ENCODE assay signal across 12 cellular contexts in genomic region chr5:41763096-41763495, GRCh38.
DNase-seq lines count a peak whose midpoint lies in the region; ATAC-seq and TF ChIP-seq lines count a peak whose summit lies in the region.
"Had no signal": no experiment of that assay in that cellular context is flagged by ENCODE, and none has a peak within 500 bp of the region (broad histone marks: within the 10 kb centered on the region; RNA-seq: fewer than 3 reads in every experiment).

No MANE protein-coding gene starts in this region.

- TF ChIP-seq CTCF in foreskin fibroblast (IDR thresholded peaks at IDR 0.05; ENCODE audit: low read depth, low read length): no peak
- TF ChIP-seq CTCF in colonic mucosa (IDR thresholded peaks at IDR 0.05): no peak
- TF ChIP-seq CTCF in CD14-positive monocyte (IDR thresholded peaks at IDR 0.05): no peak

- H3K27ac ChIP-seq in GM23248 (no peak overlapping the region), colonic mucosa (no peak overlapping the region)

- peaks cover 18% of the 10 kb centered on the region for H3F3A ChIP-seq in GM23248 (ENCODE audit: insufficient read depth)

- in situ Hi-C loops in ACHN (cut with HindIII; ENCODE audit: low pct_ligation_motif_present, low pct_unique_long_range_greater_than_20kb, low sequenced_read_pairs) (no loop called here), GM23248 (cut with MboI) (no loop called here)

- H3K27ac Mint-ChIP-seq in CD14-positive monocyte: no peak overlapping the region
- H3K27ac Mint-ChIP-seq: activated T-helper 17 cell treated with anti-CD3 and anti-CD28 coated beads, Interleukin-2, amount 50 U/mL, for 72 hours; stimulated activated memory B cell treated with anti-CD40 and anti-IgM and Interleukin-4, amounts not matched to agents 10 μg/mL and 1 μg/mL and 100 μg/mL, for 72 hours had no signal

- peaks cover 19 to 25% of the 10 kb centered on the region in 2 donors for H3K36me3 Mint-ChIP-seq in CD14-positive monocyte

- no peaks in the 10 kb centered on the region for H4K20me1 ChIP-seq in GM23248 (ENCODE audit: insufficient read depth)

- H3K4me1 Mint-ChIP-seq in CD14-positive monocyte: no peaks in the 10 kb centered on the region

- peak overlapping the region; percentile 53 for H3K4me2 ChIP-seq in GM23248 (ENCODE audit: unreplicated experiment)

- no peaks in the 10 kb centered on the region for H3K9me3 Mint-ChIP-seq in CD14-positive monocyte
- H3K9me3 Mint-ChIP-seq: activated T-helper 17 cell treated with anti-CD3 and anti-CD28 coated beads, Interleukin-2, amount 50 U/mL, for 72 hours; stimulated activated memory B cell treated with anti-CD40 and anti-IgM and Interleukin-4, amounts not matched to agents 10 μg/mL and 1 μg/mL and 100 μg/mL, for 72 hours had no signal

- peaks cover 22% of the 10 kb centered on the region for H3K4me1 ChIP-seq in GM23248 (ENCODE audit: insufficient read depth)
- no peaks in the 10 kb centered on the region for H3K4me1 ChIP-seq in colonic mucosa
- H3K4me1 ChIP-seq: BE2C had no signal

- H3K4me3 ChIP-seq in GM23248: peak overlapping the region; percentile 25
- no peak overlapping the region for H3K4me3 ChIP-seq in foreskin fibroblast (ENCODE audit: low read depth in 1 of 2, low read length in 2 of 2)
- H3K4me3 ChIP-seq in colonic mucosa: no peak overlapping the region

- peaks cover 0 to 1% (median 0%) of the 10 kb centered on the region in 3 donors for H3K27me3 Mint-ChIP-seq in CD14-positive monocyte (ENCODE audit: low read depth in 3 of 3)
- H3K27me3 Mint-ChIP-seq: activated T-helper 17 cell treated with anti-CD3 and anti-CD28 coated beads, Interleukin-2, amount 50 U/mL, for 72 hours; stimulated activated memory B cell treated with anti-CD40 and anti-IgM and Interleukin-4, amounts not matched to agents 10 μg/mL and 1 μg/mL and 100 μg/mL, for 72 hours had no signal

- H3K9ac ChIP-seq in GM23248 (no peak overlapping the region), colonic mucosa (ENCODE audit: low read depth in 2 of 2, low read length in 2 of 2) (no peak overlapping the region)

- H3K9me3 ChIP-seq in GM23248 (ENCODE audit: low read depth) (no peaks in the 10 kb centered on the region), colonic mucosa (no peaks in the 10 kb centered on the region)
- H3K9me3 ChIP-seq: BE2C had no signal

- ATAC-seq in HG03108 (IDR thresholded peaks at IDR 0.05; ENCODE audit: unreplicated experiment): no peak
- ATAC-seq: stimulated activated memory B cell treated with anti-CD40 and anti-IgM and Interleukin-4, amounts not matched to agents 10 μg/mL and 1 μg/mL and 100 μg/mL, for 72 hours had no signal

- no peak overlapping the region for H2AFZ ChIP-seq in GM23248

- intact Hi-C loops in colonic mucosa (cut with DNase I) (no loop called here), CD14-positive monocyte (cut with micrococcal nuclease) (no loop called here)

- 11 to 23% methylated on average over 3 of the region's 3 CpGs for WGBS in GM23248 (ENCODE audit: low coverage in 1 of 2, low lambda C conversion rate in 2 of 2, missing lambda C conversion rate in 2 of 2), 2 experiments

- H3K4me3 Mint-ChIP-seq in CD14-positive monocyte: no peak overlapping the region
- H3K4me3 Mint-ChIP-seq: activated T-helper 17 cell treated with anti-CD3 and anti-CD28 coated beads, Interleukin-2, amount 50 U/mL, for 72 hours; stimulated activated memory B cell treated with anti-CD40 and anti-IgM and Interleukin-4, amounts not matched to agents 10 μg/mL and 1 μg/mL and 100 μg/mL, for 72 hours had no signal

- no peaks in the 10 kb centered on the region for H3K79me2 ChIP-seq in GM23248 (ENCODE audit: insufficient read depth)

- no peaks in the 10 kb centered on the region for H3K27me3 ChIP-seq in GM23248 (replicated peaks; ENCODE audit: insufficient read depth)
- no peaks in the 10 kb centered on the region for H3K27me3 ChIP-seq in colonic mucosa
- H3K27me3 ChIP-seq: BE2C had no signal

- H3K9me2 ChIP-seq in GM23248 (ENCODE audit: insufficient read depth): no peaks in the 10 kb centered on the region

- H3K36me3 ChIP-seq in GM23248 (ENCODE audit: low read depth) (peaks cover 9% of the 10 kb centered on the region; the same call in 1 of the 2 replicates), colonic mucosa (no peaks in the 10 kb centered on the region)

- peak; percentile 30 for DNase-seq in ACHN
- DNase-seq in GM23248: peak; percentile 60
- DNase-seq in RPMI8226: peak; percentile 33
- DNase-seq in foreskin fibroblast: peak; percentile 66 to 74
- DNase-seq in colonic mucosa: no peak
- no peak for DNase-seq in T-helper 1 cell
- no peak for DNase-seq in CD14-positive monocyte (ENCODE audit: low spot score)
- DNase-seq: BE2C, NCI-H1092 treated with DMSO at 0.1 percent for 48 hours had no signal

Comparison
In these comparisons a context has a peak if more than half of its experiments do, and no peak if none do; other contexts are left out.
1. DNase-seq: peak in ACHN (single experiment), GM23248 (single experiment), RPMI8226 (single experiment) and foreskin fibroblast (2 of 2); none in colonic mucosa (single experiment), T-helper 1 cell (0 of 5) and CD14-positive monocyte (single experiment).